ENCODE assay signal across 1 cellular context in the genomic region with DNA sequence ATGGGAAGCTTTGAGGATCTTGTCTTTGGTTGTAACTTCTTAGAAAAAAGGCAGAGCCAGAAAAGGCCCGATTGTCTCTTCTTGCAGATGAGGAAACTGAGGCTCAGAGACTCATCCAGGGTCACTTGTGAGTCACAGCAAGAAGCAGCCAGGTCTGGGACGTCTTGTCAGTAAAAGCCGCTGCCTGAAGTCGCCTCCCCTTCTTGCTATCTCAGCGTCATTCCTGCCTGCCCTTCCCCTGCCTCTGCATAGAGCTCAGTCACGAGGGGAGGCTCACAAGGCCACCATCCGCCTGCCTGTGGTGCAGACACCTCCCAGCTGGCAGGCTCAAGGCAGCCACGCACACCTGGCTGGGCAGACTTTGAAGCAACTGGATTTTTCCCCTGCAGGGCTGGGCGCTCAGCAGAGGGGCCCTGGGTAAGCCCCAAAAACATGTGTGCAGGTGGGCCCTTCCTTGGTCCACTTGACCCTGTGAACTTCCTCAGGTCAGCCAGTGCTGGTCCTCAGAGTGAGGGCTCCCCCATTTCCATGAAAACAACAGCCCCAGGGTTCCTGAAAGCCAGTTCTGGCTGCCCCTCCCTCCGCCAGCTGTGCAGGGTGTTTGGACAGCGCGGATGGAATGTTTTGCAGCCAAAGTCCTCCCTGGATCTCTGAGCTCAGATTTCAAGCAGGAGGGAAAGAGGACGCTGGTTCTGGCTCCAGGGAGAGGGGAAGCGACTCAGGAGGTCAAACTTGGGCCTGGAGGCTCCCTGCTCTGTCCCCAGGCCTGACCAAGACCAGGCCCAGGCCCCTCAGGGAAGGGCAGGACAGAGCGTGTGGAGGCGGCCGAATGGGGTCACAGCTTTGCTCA.
A peak's percentile ranks its signal among the peaks of the same experiment; 100 is the strongest.
TF ChIP-seq lines count a peak whose summit lies in the region.

No MANE protein-coding gene starts in this region.

TF ChIP-seq in HepG2, 621 proteins besides CTCF, POLR2A, EP300 and RAD21 (continued from another document and continues in another):
- TF ChIP-seq, protein P1, sequence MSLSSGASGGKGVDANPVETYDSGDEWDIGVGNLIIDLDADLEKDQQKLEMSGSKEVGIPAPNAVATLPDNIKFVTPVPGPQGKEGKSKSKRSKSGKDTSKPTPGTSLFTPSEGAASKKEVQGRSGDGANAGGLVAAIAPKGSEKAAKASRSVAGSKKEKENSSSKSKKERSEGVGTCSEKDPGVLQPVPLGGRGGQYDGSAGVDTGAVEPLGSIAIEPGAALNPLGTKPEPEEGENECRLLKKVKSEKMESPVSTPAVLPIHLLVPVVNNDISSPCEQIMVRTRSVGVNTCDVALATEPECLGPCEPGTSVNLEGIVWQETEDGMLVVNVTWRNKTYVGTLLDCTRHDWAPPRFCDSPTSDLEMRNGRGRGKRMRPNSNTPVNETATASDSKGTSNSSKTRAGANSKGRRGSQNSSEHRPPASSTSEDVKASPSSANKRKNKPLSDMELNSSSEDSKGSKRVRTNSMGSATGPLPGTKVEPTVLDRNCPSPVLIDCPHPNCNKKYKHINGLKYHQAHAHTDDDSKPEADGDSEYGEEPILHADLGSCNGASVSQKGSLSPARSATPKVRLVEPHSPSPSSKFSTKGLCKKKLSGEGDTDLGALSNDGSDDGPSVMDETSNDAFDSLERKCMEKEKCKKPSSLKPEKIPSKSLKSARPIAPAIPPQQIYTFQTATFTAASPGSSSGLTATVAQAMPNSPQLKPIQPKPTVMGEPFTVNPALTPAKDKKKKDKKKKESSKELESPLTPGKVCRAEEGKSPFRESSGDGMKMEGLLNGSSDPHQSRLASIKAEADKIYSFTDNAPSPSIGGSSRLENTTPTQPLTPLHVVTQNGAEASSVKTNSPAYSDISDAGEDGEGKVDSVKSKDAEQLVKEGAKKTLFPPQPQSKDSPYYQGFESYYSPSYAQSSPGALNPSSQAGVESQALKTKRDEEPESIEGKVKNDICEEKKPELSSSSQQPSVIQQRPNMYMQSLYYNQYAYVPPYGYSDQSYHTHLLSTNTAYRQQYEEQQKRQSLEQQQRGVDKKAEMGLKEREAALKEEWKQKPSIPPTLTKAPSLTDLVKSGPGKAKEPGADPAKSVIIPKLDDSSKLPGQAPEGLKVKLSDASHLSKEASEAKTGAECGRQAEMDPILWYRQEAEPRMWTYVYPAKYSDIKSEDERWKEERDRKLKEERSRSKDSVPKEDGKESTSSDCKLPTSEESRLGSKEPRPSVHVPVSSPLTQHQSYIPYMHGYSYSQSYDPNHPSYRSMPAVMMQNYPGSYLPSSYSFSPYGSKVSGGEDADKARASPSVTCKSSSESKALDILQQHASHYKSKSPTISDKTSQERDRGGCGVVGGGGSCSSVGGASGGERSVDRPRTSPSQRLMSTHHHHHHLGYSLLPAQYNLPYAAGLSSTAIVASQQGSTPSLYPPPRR (CRISPR knock-in tag; IDR thresholded peaks at IDR 0.05; ENCODE audit: borderline replicate concordance), result peak; percentile 52; the same call in 1 of the 2 replicates
- TF ChIP-seq, protein P2, sequence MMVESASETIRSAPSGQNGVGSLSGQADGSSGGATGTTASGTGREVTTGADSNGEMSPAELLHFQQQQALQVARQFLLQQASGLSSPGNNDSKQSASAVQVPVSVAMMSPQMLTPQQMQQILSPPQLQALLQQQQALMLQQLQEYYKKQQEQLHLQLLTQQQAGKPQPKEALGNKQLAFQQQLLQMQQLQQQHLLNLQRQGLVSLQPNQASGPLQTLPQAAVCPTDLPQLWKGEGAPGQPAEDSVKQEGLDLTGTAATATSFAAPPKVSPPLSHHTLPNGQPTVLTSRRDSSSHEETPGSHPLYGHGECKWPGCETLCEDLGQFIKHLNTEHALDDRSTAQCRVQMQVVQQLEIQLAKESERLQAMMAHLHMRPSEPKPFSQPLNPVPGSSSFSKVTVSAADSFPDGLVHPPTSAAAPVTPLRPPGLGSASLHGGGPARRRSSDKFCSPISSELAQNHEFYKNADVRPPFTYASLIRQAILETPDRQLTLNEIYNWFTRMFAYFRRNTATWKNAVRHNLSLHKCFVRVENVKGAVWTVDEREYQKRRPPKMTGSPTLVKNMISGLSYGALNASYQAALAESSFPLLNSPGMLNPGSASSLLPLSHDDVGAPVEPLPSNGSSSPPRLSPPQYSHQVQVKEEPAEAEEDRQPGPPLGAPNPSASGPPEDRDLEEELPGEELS (CRISPR knock-in tag; IDR thresholded peaks at IDR 0.05), result peak; percentile 69
- TF ChIP-seq MLX (CRISPR knock-in tag; IDR thresholded peaks at IDR 0.05) (no peak), SRSF1 (optimal IDR thresholded peaks at IDR 0.05; ENCODE audit: low read depth, low read length) (peak; percentile 87), CHCHD3 (CRISPR knock-in tag; IDR thresholded peaks at IDR 0.05) (no peak), ZNF34 (CRISPR knock-in tag; IDR thresholded peaks at IDR 0.05; ENCODE audit: borderline replicate concordance) (no peak), ZNF619 (CRISPR knock-in tag; IDR thresholded peaks at IDR 0.05) (0 out of 2 replicates have a peak, but pooled peaks have one; percentile 48), ZNF782 (CRISPR knock-in tag; IDR thresholded peaks at IDR 0.05; ENCODE audit: borderline replicate concordance) (peak; percentile 88; the same call in 1 of the 2 replicates), RAD51 (IDR thresholded peaks at IDR 0.05; ENCODE audit: borderline replicate concordance) (no peak), ZNF362 (CRISPR knock-in tag; IDR thresholded peaks at IDR 0.05; ENCODE audit: borderline replicate concordance) (peak; percentile 47; the same call in 1 of the 2 replicates), ISL2 (CRISPR knock-in tag; IDR thresholded peaks at IDR 0.05) (peak; percentile 78; the same call in 1 of the 2 replicates), NCOA1 (CRISPR knock-in tag; IDR thresholded peaks at IDR 0.05) (no peak), ZNF451 (CRISPR knock-in tag; IDR thresholded peaks at IDR 0.05) (no peak), IKZF1 (IDR thresholded peaks at IDR 0.05) (no peak), SP1 (IDR thresholded peaks at IDR 0.05) (no peak), SP1 (CRISPR knock-in tag; IDR thresholded peaks at IDR 0.05) (0 out of 2 replicates have a peak, but pooled peaks have one; percentile 12), ZFP36 (IDR thresholded peaks at IDR 0.05; ENCODE audit: borderline replicate concordance, low read depth, low read length, partially characterized antibody) (no peak), MLLT10 (CRISPR knock-in tag; IDR thresholded peaks at IDR 0.05) (no peak), ZNF572 (CRISPR knock-in tag; IDR thresholded peaks at IDR 0.05) (0 out of 2 replicates have a peak, but pooled peaks have one; percentile 16), SOX5 (CRISPR knock-in tag; IDR thresholded peaks at IDR 0.05; ENCODE audit: borderline replicate concordance) (peak; percentile 34; the same call in 1 of the 2 replicates), SETDB1 (CRISPR knock-in tag; IDR thresholded peaks at IDR 0.05; ENCODE audit: borderline replicate concordance) (no peak), ZNF337 (CRISPR knock-in tag; IDR thresholded peaks at IDR 0.05; ENCODE audit: borderline replicate concordance, low read depth) (no peak), FOXA3 (CRISPR knock-in tag; IDR thresholded peaks at IDR 0.05) (peak; percentile 57; the same call in 1 of the 2 replicates), ZNF446 (CRISPR knock-in tag; IDR thresholded peaks at IDR 0.05) (no peak), GZF1 (CRISPR knock-in tag; IDR thresholded peaks at IDR 0.05) (no peak), ZNF75D (CRISPR knock-in tag; IDR thresholded peaks at IDR 0.05; ENCODE audit: borderline replicate concordance) (no peak), ADNP (CRISPR knock-in tag; IDR thresholded peaks at IDR 0.05) (no peak), ZNF576 (CRISPR knock-in tag; IDR thresholded peaks at IDR 0.05) (0 out of 2 replicates have a peak, but pooled peaks have one; percentile 39), SPEN (CRISPR knock-in tag; IDR thresholded peaks at IDR 0.05; ENCODE audit: low read depth) (peak; percentile 73), CSRNP1 (CRISPR knock-in tag; IDR thresholded peaks at IDR 0.05) (0 out of 2 replicates have a peak, but pooled peaks have one; percentile 39), SOX6 (IDR thresholded peaks at IDR 0.05) (no peak), SOX6 (CRISPR knock-in tag; IDR thresholded peaks at IDR 0.05) (peak; percentile 85), ATAD3A (CRISPR knock-in tag; IDR thresholded peaks at IDR 0.05) (no peak), ZNF235 (CRISPR knock-in tag; IDR thresholded peaks at IDR 0.05; ENCODE audit: borderline replicate concordance) (peak; percentile 80; the same call in 1 of the 2 replicates), TFDP2 (CRISPR knock-in tag; IDR thresholded peaks at IDR 0.05) (peak; percentile 20; the same call in 1 of the 2 replicates), HNF4A (CRISPR knock-in tag; IDR thresholded peaks at IDR 0.05) (peak; percentile 94), YEATS2 (CRISPR knock-in tag; IDR thresholded peaks at IDR 0.05; ENCODE audit: borderline replicate concordance) (no peak), ZNF263 (CRISPR knock-in tag; IDR thresholded peaks at IDR 0.05) (peak; percentile 93), PHF8 (CRISPR knock-in tag; IDR thresholded peaks at IDR 0.05) (peak; percentile 64)
- TF ChIP-seq, protein P3, sequence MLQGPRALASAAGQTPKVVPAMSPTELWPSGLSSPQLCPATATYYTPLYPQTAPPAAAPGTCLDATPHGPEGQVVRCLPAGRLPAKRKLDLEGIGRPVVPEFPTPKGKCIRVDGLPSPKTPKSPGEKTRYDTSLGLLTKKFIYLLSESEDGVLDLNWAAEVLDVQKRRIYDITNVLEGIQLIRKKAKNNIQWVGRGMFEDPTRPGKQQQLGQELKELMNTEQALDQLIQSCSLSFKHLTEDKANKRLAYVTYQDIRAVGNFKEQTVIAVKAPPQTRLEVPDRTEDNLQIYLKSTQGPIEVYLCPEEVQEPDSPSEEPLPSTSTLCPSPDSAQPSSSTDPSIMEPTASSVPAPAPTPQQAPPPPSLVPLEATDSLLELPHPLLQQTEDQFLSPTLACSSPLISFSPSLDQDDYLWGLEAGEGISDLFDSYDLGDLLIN (CRISPR knock-in tag; IDR thresholded peaks at IDR 0.05; ENCODE audit: borderline replicate concordance), result no peak
- TF ChIP-seq, protein P4, sequence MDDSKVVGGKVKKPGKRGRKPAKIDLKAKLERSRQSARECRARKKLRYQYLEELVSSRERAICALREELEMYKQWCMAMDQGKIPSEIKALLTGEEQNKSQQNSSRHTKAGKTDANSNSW (CRISPR knock-in tag; IDR thresholded peaks at IDR 0.05; ENCODE audit: borderline replicate concordance), result no peak
- TF ChIP-seq, protein P5, sequence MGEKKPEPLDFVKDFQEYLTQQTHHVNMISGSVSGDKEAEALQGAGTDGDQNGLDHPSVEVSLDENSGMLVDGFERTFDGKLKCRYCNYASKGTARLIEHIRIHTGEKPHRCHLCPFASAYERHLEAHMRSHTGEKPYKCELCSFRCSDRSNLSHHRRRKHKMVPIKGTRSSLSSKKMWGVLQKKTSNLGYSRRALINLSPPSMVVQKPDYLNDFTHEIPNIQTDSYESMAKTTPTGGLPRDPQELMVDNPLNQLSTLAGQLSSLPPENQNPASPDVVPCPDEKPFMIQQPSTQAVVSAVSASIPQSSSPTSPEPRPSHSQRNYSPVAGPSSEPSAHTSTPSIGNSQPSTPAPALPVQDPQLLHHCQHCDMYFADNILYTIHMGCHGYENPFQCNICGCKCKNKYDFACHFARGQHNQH (CRISPR knock-in tag; IDR thresholded peaks at IDR 0.05), result 0 out of 2 replicates have a peak, but pooled peaks have one; percentile 23
- TF ChIP-seq, protein P6, sequence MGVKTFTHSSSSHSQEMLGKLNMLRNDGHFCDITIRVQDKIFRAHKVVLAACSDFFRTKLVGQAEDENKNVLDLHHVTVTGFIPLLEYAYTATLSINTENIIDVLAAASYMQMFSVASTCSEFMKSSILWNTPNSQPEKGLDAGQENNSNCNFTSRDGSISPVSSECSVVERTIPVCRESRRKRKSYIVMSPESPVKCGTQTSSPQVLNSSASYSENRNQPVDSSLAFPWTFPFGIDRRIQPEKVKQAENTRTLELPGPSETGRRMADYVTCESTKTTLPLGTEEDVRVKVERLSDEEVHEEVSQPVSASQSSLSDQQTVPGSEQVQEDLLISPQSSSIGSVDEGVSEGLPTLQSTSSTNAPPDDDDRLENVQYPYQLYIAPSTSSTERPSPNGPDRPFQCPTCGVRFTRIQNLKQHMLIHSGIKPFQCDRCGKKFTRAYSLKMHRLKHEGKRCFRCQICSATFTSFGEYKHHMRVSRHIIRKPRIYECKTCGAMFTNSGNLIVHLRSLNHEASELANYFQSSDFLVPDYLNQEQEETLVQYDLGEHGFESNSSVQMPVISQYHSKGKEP (CRISPR knock-in tag; IDR thresholded peaks at IDR 0.05), result no peak
